11 cellular contexts compared by ENCODE assay signal in genomic region chr5:174618589-174618988, GRCh38.
"Had no signal": no experiment of that assay in that cellular context is flagged by ENCODE, and none has a peak within 500 bp of the region (broad histone marks: within the 10 kb centered on the region; RNA-seq: fewer than 3 reads in every experiment).

No MANE protein-coding gene starts in this region.

- H3K27ac ChIP-seq: dorsolateral prefrontal cortex, sigmoid colon had no signal

- H3K36me3 ChIP-seq: sigmoid colon had no signal

- ATAC-seq: activated CD4-positive, alpha-beta T cell treated with anti-CD3 and anti-CD28 coated beads for 36 hours; T-helper 17 cell had no signal

- H3K4me1 ChIP-seq: sigmoid colon had no signal

- DNase-seq: activated CD4-positive, alpha-beta memory T cell treated with anti-CD3 and anti-CD28 coated beads, Interleukin-2, amount 10 ng/mL, durations not matched to agents 7 days and 5 days; activated CD4-positive, alpha-beta T cell treated with anti-CD3 and anti-CD28 coated beads for 36 hours; activated naive CD4-positive, alpha-beta T cell treated with anti-CD3 and anti-CD28 coated beads, Interleukin-2, amount 10 ng/mL, durations not matched to agents 7 days and 5 days; activated T-cell treated with anti-CD3 and anti-CD28 coated beads, Interleukin-2, amount 50 U/mL, for 24 hours; dorsolateral prefrontal cortex; hypothalamus; kidney glomerular epithelial cell; mesenchymal stem cell; stimulated activated CD4-positive, alpha-beta T cell treated with anti-CD3 and anti-CD28 coated beads, Interleukin-2, amount 100 ng/mL, for 24 hours; T-helper 17 cell had no signal

- H3K4me3 ChIP-seq: dorsolateral prefrontal cortex, sigmoid colon had no signal
